ENCODE assay signal across 10 cellular contexts in genomic region chr3:158103131-158103955, GRCh38. TPM values are rescaled to one million over a fixed set of nuclear protein-coding genes. Genes with fewer than 3 reads are reported as not detected.
DNase-seq lines count a peak whose midpoint lies in the region; ATAC-seq and TF ChIP-seq lines count a peak whose summit lies in the region.
"Had no signal": no experiment of that assay in that cellular context is flagged by ENCODE, and none has a peak within 500 bp of the region (broad histone marks: within the 10 kb centered on the region; RNA-seq: fewer than 3 reads in every experiment).

No MANE protein-coding gene starts in this region.

- no peak for TF ChIP-seq CTCF in nephron (IDR thresholded peaks at IDR 0.05; ENCODE audit: unreplicated experiment in 3 of 3)

- peaks cover 19 to 57% (median 34%) of the 10 kb centered on the region in 4 donors for H3K4me1 Mint-ChIP-seq in CD4-positive, alpha-beta memory T cell
- peaks cover 30 to 37% of the 10 kb centered on the region in 2 donors for H3K4me1 Mint-ChIP-seq in effector memory CD8-positive, alpha-beta T cell (ENCODE audit: low read depth in 2 of 2)
- peaks cover 56% of the 10 kb centered on the region for H3K4me1 Mint-ChIP-seq in nephron

- DNase-seq in CD4-positive, alpha-beta memory T cell, result peak in 2 of 5 donors; percentile 16 to 30
- DNase-seq in effector memory CD8-positive, alpha-beta T cell, result no peak
- DNase-seq in DMS 273 treated with DMSO at 0.1 percent for 48 hours (lab: John Stamatoyannopoulos, UW) (no peak), posterior cingulate gyrus (no peak)
- no peak for DNase-seq in activated effector memory CD4-positive, alpha-beta T cell treated with Interleukin-2 at 50 U/mL for 16 hours

- peaks cover 0 to 45% (median 16%) of the 10 kb centered on the region in 8 donors for H3K9me3 Mint-ChIP-seq in CD4-positive, alpha-beta memory T cell
- H3K9me3 Mint-ChIP-seq in effector memory CD8-positive, alpha-beta T cell, result no peaks in the 10 kb centered on the region
- peaks cover 2% of the 10 kb centered on the region for H3K9me3 Mint-ChIP-seq in nephron

- H3K27me3 Mint-ChIP-seq in CD4-positive, alpha-beta memory T cell, result peaks cover 74 to 76% of the 10 kb centered on the region in 2 donors
- peaks cover 82 to 100% of the 10 kb centered on the region in 2 donors for H3K27me3 Mint-ChIP-seq in effector memory CD8-positive, alpha-beta T cell
- peaks cover 98% of the 10 kb centered on the region for H3K27me3 Mint-ChIP-seq in nephron (ENCODE audit: low read depth)

- intact Hi-C loops in CD4-positive, alpha-beta memory T cell (cut with micrococcal nuclease), result loop anchor here (10.0 kb wide), 2 partner anchors 929 to 1619 kb away; no protein-coding TSS in a partner anchor
- intact Hi-C loops in posterior cingulate gyrus (cut with DNase I), result no loop called here

- peaks cover 45% of the 10 kb centered on the region for H3K4me1 ChIP-seq in CD4-positive, alpha-beta memory T cell (ENCODE audit: insufficient read depth, low read length)

- no peaks in the 10 kb centered on the region for H3K36me3 ChIP-seq in CD4-positive, alpha-beta memory T cell (ENCODE audit: insufficient read depth, low read length)

- H3K9me3 ChIP-seq in CD4-positive, alpha-beta memory T cell (ENCODE audit: control insufficient read depth in 1 of 2, low read length in 2 of 2), result no peaks in the 10 kb centered on the region

- peak overlapping the region; percentile 18 to 81 (median 54) for H3K4me3 Mint-ChIP-seq in CD4-positive, alpha-beta memory T cell
- peak overlapping the region; percentile 71 to 93 for H3K4me3 Mint-ChIP-seq in effector memory CD8-positive, alpha-beta T cell
- H3K4me3 Mint-ChIP-seq in nephron, result peak overlapping the region; percentile 45 to 60 (median 50)

- CTCF ChIA-PET in CD4-positive, alpha-beta memory T cell (lab: Charles Lee; ENCODE audit: partially characterized antibody), result no interaction called here

- POLR2A ChIA-PET in CD4-positive, alpha-beta memory T cell (lab: Charles Lee; ENCODE audit: partially characterized antibody), result no interaction called here

- H3K27ac Mint-ChIP-seq in CD4-positive, alpha-beta memory T cell, result peak overlapping the region in 5 of 7 donors; percentile 42 to 92 (median 82)
- no peak overlapping the region for H3K27ac Mint-ChIP-seq in effector memory CD8-positive, alpha-beta T cell
- H3K27ac Mint-ChIP-seq in nephron, result no peak overlapping the region

- H3K36me3 Mint-ChIP-seq in CD4-positive, alpha-beta memory T cell, result peaks cover 0 to 2% of the 10 kb centered on the region in 2 donors
- H3K36me3 Mint-ChIP-seq in effector memory CD8-positive, alpha-beta T cell (ENCODE audit: insufficient read depth), result peaks cover 40% of the 10 kb centered on the region
- H3K36me3 Mint-ChIP-seq in nephron (ENCODE audit: low read depth), result no peaks in the 10 kb centered on the region

- no peak overlapping the region for H3K27ac ChIP-seq in CD4-positive, alpha-beta memory T cell (ENCODE audit: low read depth, low read length)

- ATAC-seq in HG02588 (IDR thresholded peaks at IDR 0.05; ENCODE audit: unreplicated experiment) (peak; percentile 38), GM21619 (IDR thresholded peaks at IDR 0.05; ENCODE audit: unreplicated experiment) (no peak)
- no peak for ATAC-seq in effector memory CD8-positive, alpha-beta T cell (replicated peaks)

- peak overlapping the region in 1 of 2 donors; percentile 4 for H3K4me3 ChIP-seq in CD4-positive, alpha-beta memory T cell (ENCODE audit: low read length in 2 of 2)
- H3K4me3 ChIP-seq: lung had no signal

- H3K27me3 ChIP-seq in CD4-positive, alpha-beta memory T cell (ENCODE audit: insufficient read depth, low read length), result peaks cover 93% of the 10 kb centered on the region

RNA-seq across cellular contexts. Expression of gene SHOX2, which starts 2.9 kb away (rescaled TPM):
- total RNA-seq in CD4-positive, alpha-beta memory T cell, result not detected
- not detected for polyA plus RNA-seq in CD4-positive, alpha-beta memory T cell
- total RNA-seq: T-helper 1 cell treated with Interleukin-12 subunit alpha and Interleukin-12 subunit beta and Interleukin-4 antibody, amounts not matched to agents 30 ng/mL and 1 ng/mL, for 36 hours had no signal

RNA-seq across cellular contexts. Expression of gene RSRC1, which starts 6.5 kb away (rescaled TPM):
- total RNA-seq in CD4-positive, alpha-beta memory T cell, result 10 to 100 TPM; 34.1 to 35.7 TPM
- polyA plus RNA-seq in CD4-positive, alpha-beta memory T cell, result 10 to 100 TPM; 23.4 to 33.2 TPM

Comparison
In these comparisons a context has a peak if more than half of its experiments do, and no peak if none do; other contexts are left out.
1. H3K27ac Mint-ChIP-seq: peak in CD4-positive, alpha-beta memory T cell (5 of 7); none in effector memory CD8-positive, alpha-beta T cell (0 of 2) and nephron (0 of 3).
2. Peak in every context shown above with its lines, with median percentiles within 50 percentile points of each other: H3K4me3 Mint-ChIP-seq.